ENCODE assay signal across 18 cellular contexts in the genomic region with DNA sequence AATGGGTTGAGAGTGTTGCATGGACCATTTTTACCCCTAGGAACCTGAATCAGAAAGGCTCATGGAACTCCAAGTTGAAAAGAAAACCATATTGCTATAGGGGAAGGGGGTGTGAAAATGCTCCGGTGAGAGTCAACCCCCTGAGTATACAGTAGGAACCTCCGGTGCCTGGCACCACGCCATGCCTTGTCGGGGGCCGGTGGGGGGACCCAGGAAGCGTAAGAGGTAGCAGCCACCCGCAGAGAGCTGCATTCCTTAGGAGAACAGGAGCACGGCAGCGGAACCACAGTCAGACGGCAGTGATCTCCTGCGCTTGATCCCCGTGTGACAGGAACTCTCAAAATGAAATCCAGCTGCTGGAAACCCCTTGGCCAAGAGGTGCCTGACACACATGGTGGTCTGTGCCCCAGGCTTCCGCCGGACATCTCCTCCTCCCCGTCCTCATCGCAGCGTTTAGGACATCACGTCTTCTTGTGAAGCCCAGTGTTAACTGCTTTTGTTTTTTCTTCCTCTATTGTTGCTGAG.
DNase-seq lines count a peak whose midpoint lies in the region; ATAC-seq, FAIRE-seq and TF ChIP-seq lines count a peak whose summit lies in the region.
"Had no signal": no experiment of that assay in that cellular context is flagged by ENCODE, and none has a peak within 500 bp of the region (broad histone marks: within the 10 kb centered on the region; RNA-seq: fewer than 3 reads in every experiment).

No MANE protein-coding gene starts in this region.

- H3K4me3 ChIP-seq in epithelial cell of esophagus (ENCODE audit: low read length) (peak overlapping the region; percentile 12), neural progenitor cell (no peak overlapping the region), kidney (ENCODE audit: low read length in 2 of 2) (no peak overlapping the region)
- H3K4me3 ChIP-seq: SJSA1 had no signal

- no peak overlapping the region for H2AFZ ChIP-seq in neural progenitor cell (replicated peaks)

- H3K4me3 Mint-ChIP-seq in WTC11 (no peak overlapping the region), neural progenitor cell (no peak overlapping the region)

- DNase-seq in ELF-1 (ENCODE audit: low read depth, low spot score) (peak; percentile 61), WTC11 (ENCODE audit: low spot score) (peak; percentile 35), epithelial cell of esophagus (ENCODE audit: low read depth) (no peak), neural progenitor cell (ENCODE audit: low spot score) (peak; percentile 73), kidney (no peak), SKM-1 (lab: John Stamatoyannopoulos, UW; ENCODE audit: unreplicated experiment) (no peak)
- DNase-seq in stimulated activated CD8-positive, alpha-beta memory T cell treated with anti-CD3 and anti-CD28 coated beads, Interleukin-4, amount 100 ng/mL, for 48 hours: no peak
- DNase-seq: activated CD4-positive, CD25-positive, alpha-beta regulatory T cell treated with anti-CD3 and anti-CD28 coated beads, Interleukin-2, amount 50 U/mL, for 72 hours; dorsolateral prefrontal cortex; foreskin fibroblast; KG1; left colon; NCI-H1694; NCI-H82; stimulated activated CD4-positive, alpha-beta T cell treated with anti-CD3 and anti-CD28 coated beads, Interleukin-4, amount 100 ng/mL, for 4 hours had no signal

- peaks cover 45% of the 10 kb centered on the region for H3K4me1 Mint-ChIP-seq in WTC11
- H3K4me1 Mint-ChIP-seq in neural progenitor cell: peaks cover 20% of the 10 kb centered on the region

- peaks cover 36% of the 10 kb centered on the region for H3F3A ChIP-seq in neural progenitor cell (ENCODE audit: low read depth)

- peak overlapping the region; percentile 63 for H3K4me2 ChIP-seq in neural progenitor cell

- H3K36me3 Mint-ChIP-seq in WTC11: peaks cover 10% of the 10 kb centered on the region
- H3K36me3 Mint-ChIP-seq in neural progenitor cell: peaks cover 14% of the 10 kb centered on the region

- TF ChIP-seq CTCF in WTC11 (IDR thresholded peaks at IDR 0.05): no peak
- TF ChIP-seq CTCF in epithelial cell of esophagus (IDR thresholded peaks at IDR 0.05; ENCODE audit: insufficient read depth, low read depth, low read length, missing control alignments): no peak
- no peak for TF ChIP-seq CTCF in neural progenitor cell (IDR thresholded peaks at IDR 0.05)
- TF ChIP-seq CTCF in kidney (IDR thresholded peaks at IDR 0.05; ENCODE audit: borderline replicate concordance, extremely low read depth, insufficient read depth): no peak

- ATAC-seq in WTC11: peak; percentile 70
- no peak for ATAC-seq in GM19467 (IDR thresholded peaks at IDR 0.05; ENCODE audit: unreplicated experiment)
- ATAC-seq: left colon had no signal

- CTCF ChIA-PET in WTC11 (lab: Charles Lee): interaction anchor here (1.3 kb wide), 1 partner anchor 66 kb away, joined by 4 read pairs; no protein-coding TSS in a partner anchor

- POLR2A ChIA-PET in WTC11 (lab: Charles Lee): no interaction called here

- no peaks in the 10 kb centered on the region for H3K27me3 Mint-ChIP-seq in WTC11 (ENCODE audit: low read depth)
- H3K27me3 Mint-ChIP-seq in neural progenitor cell (ENCODE audit: insufficient read depth, low read depth): peaks cover 2% of the 10 kb centered on the region

- intact Hi-C loops in kidney (cut with DNase I): no loop called here

- H3K4me1 ChIP-seq in neural progenitor cell (peaks cover 42% of the 10 kb centered on the region), kidney (ENCODE audit: control insufficient read depth in 1 of 2, insufficient read depth in 1 of 2, low read depth in 1 of 2, low read length in 2 of 2) (no peaks in the 10 kb centered on the region)
- H3K4me1 ChIP-seq: SJSA1 had no signal

- no peak for FAIRE-seq in kidney (lab: Jason Lieb, UNC)

- H3K27me3 ChIP-seq in neural progenitor cell: no peaks in the 10 kb centered on the region
- H3K27me3 ChIP-seq: SJSA1 had no signal

- no peak overlapping the region for H3K9ac ChIP-seq in neural progenitor cell
- H3K9ac ChIP-seq in kidney (ENCODE audit: low read length in 2 of 2): no peak overlapping the region

- H3K27ac Mint-ChIP-seq in WTC11 (no peak overlapping the region), neural progenitor cell (no peak overlapping the region)

- H3K36me3 ChIP-seq in neural progenitor cell: no peaks in the 10 kb centered on the region
- no peaks in the 10 kb centered on the region for H3K36me3 ChIP-seq in kidney (ENCODE audit: control insufficient read depth in 1 of 2, insufficient read depth in 2 of 2, low read length in 2 of 2)
- H3K36me3 ChIP-seq: SJSA1 had no signal

- H3K27ac ChIP-seq in neural progenitor cell: peak overlapping the region; percentile 30
- no peak overlapping the region for H3K27ac ChIP-seq in kidney (ENCODE audit: low read depth in 2 of 2, low read length in 2 of 2)
- H3K27ac ChIP-seq: C4-2B, SJSA1 had no signal

- H3K9me3 ChIP-seq in neural progenitor cell (ENCODE audit: low read depth) (no peaks in the 10 kb centered on the region), kidney (ENCODE audit: control insufficient read depth in 1 of 2, low read length in 2 of 2) (no peaks in the 10 kb centered on the region)
- H3K9me3 ChIP-seq: SJSA1 had no signal

- peaks cover 34% of the 10 kb centered on the region for H4K20me1 ChIP-seq in neural progenitor cell (ENCODE audit: low read depth)

- H3K79me2 ChIP-seq in neural progenitor cell (ENCODE audit: low read depth): peaks cover 31% of the 10 kb centered on the region

- H3K9me3 Mint-ChIP-seq in WTC11 (peaks cover 7% of the 10 kb centered on the region), neural progenitor cell (peaks cover 20% of the 10 kb centered on the region)

TF ChIP-seq in WTC11, 78 proteins besides CTCF, POLR2A, EP300 and RAD21:
- TF ChIP-seq RORB (CRISPR knock-in tag; IDR thresholded peaks at IDR 0.05): no peak
- TF ChIP-seq, protein P1, sequence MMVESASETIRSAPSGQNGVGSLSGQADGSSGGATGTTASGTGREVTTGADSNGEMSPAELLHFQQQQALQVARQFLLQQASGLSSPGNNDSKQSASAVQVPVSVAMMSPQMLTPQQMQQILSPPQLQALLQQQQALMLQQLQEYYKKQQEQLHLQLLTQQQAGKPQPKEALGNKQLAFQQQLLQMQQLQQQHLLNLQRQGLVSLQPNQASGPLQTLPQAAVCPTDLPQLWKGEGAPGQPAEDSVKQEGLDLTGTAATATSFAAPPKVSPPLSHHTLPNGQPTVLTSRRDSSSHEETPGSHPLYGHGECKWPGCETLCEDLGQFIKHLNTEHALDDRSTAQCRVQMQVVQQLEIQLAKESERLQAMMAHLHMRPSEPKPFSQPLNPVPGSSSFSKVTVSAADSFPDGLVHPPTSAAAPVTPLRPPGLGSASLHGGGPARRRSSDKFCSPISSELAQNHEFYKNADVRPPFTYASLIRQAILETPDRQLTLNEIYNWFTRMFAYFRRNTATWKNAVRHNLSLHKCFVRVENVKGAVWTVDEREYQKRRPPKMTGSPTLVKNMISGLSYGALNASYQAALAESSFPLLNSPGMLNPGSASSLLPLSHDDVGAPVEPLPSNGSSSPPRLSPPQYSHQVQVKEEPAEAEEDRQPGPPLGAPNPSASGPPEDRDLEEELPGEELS (CRISPR knock-in tag; IDR thresholded peaks at IDR 0.05): no peak
- TF ChIP-seq, protein P2, sequence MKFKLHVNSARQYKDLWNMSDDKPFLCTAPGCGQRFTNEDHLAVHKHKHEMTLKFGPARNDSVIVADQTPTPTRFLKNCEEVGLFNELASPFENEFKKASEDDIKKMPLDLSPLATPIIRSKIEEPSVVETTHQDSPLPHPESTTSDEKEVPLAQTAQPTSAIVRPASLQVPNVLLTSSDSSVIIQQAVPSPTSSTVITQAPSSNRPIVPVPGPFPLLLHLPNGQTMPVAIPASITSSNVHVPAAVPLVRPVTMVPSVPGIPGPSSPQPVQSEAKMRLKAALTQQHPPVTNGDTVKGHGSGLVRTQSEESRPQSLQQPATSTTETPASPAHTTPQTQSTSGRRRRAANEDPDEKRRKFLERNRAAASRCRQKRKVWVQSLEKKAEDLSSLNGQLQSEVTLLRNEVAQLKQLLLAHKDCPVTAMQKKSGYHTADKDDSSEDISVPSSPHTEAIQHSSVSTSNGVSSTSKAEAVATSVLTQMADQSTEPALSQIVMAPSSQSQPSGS (CRISPR knock-in tag; IDR thresholded peaks at IDR 0.05; ENCODE audit: borderline replicate concordance, low read depth): no peak
- TF ChIP-seq ZNF423 (CRISPR knock-in tag; IDR thresholded peaks at IDR 0.05): peak; percentile 27; the same call in 1 of the 2 replicates

Comparison
In these comparisons a context has a peak if more than half of its experiments do, and no peak if none do; other contexts are left out.
1. DNase-seq: peak in ELF-1 (single experiment), WTC11 (single experiment) and neural progenitor cell (single experiment); none in epithelial cell of esophagus (single experiment), kidney (single experiment), SKM-1 (single experiment) and stimulated activated CD8-positive, alpha-beta memory T cell treated with anti-CD3 and anti-CD28 coated beads, Interleukin-4, amount 100 ng/mL, for 48 hours (single experiment).